Comparison of ENCODE assay signal across 1 cellular context in the genomic region with DNA sequence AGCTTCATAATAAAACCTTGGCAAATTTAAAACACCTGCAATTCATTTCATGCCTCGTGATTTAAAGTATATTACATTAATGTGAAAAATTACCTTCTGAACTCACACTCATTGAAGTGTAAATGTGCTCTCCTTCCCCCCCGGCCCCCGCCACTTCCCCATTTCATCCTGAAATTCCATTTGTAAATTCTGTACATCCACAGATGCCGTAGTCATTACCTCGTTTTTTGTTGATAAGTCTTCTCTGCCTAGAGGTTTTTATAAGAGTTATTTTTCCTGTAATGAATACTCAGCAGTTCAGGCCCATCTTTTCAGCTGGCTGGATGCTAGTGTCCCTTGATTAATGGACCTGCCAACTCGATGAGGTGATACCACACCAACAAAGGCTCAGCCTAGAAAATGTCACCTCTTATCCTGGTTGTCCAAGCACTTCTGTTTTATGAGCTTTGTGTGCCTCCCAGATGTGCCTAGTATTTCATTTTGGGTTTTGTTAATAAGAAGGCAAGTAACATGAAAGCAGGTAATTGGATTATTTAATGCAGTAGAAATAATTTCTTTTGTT.
TF ChIP-seq lines count a peak whose summit lies in the region.

No MANE protein-coding gene starts in this region.

TF ChIP-seq in A549, 52 proteins besides CTCF, POLR2A, EP300 and RAD21 (continued from another document):
- TF ChIP-seq, protein P1, sequence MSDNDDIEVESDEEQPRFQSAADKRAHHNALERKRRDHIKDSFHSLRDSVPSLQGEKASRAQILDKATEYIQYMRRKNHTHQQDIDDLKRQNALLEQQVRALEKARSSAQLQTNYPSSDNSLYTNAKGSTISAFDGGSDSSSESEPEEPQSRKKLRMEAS (IDR thresholded peaks at IDR 0.05), result no peak
- TF ChIP-seq, protein P2, sequence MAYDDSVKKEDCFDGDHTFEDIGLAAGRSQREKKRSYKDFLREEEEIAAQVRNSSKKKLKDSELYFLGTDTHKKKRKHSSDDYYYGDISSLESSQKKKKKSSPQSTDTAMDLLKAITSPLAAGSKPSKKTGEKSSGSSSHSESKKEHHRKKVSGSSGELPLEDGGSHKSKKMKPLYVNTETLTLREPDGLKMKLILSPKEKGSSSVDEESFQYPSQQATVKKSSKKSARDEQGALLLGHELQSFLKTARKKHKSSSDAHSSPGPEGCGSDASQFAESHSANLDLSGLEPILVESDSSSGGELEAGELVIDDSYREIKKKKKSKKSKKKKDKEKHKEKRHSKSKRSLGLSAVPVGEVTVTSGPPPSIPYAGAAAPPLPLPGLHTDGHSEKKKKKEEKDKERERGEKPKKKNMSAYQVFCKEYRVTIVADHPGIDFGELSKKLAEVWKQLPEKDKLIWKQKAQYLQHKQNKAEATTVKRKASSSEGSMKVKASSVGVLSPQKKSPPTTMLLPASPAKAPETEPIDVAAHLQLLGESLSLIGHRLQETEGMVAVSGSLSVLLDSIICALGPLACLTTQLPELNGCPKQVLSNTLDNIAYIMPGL (CRISPR knock-in tag; IDR thresholded peaks at IDR 0.05; ENCODE audit: borderline replicate concordance), result no peak
- no peak for TF ChIP-seq PHF8 (IDR thresholded peaks at IDR 0.05; ENCODE audit: borderline replicate concordance, low read depth)
